In the genomic region with DNA sequence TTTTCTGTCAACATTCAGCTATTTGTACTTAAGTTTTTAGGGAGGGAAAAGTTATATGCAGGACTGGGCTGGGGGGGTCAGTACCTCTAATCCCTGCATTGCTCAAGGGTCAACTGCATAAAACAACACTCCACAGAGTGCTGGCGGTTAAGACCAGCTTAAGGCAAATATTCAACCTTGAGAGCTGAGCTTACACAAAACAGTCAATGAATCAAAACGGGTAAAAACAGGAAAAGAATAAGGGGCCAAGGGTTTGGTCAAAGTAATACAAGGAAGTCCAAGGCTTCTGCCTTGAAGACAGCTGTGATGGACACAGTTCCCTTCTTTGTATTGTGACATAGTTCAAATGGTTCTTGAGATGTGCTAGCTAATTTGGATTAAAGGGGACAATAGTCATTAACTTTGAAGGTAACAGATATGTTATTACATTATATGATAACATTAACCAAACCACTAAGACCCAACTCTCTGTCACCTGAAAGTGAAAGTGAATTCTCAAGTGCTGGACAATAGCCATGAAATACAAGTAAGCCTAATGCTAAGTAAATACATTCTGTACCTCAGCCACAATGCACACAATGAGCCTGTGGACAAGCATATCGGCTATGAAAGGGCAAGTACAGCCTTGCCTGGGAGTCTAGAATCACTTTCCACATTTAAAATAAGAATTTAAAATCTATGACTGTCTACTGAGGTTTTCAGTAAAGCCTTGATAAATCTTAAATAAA, we compare ENCODE assay signal across 1 cellular context.
TF ChIP-seq lines count a peak whose summit lies in the region.

No MANE protein-coding gene starts in this region.

TF ChIP-seq in GM12878, 131 proteins besides CTCF, POLR2A, EP300 and RAD21 (continued from another document):
- TF ChIP-seq ZBTB40 (IDR thresholded peaks at IDR 0.05; ENCODE audit: borderline replicate concordance) (no peak), FOXM1 (IDR thresholded peaks at IDR 0.05; ENCODE audit: low read depth, low read length) (no peak), NFIC (IDR thresholded peaks at IDR 0.05; ENCODE audit: low read depth, low read length) (no peak), MAX (IDR thresholded peaks at IDR 0.05; ENCODE audit: low read depth, low read length) (no peak), E2F8 (IDR thresholded peaks at IDR 0.05; ENCODE audit: low read depth, partially characterized antibody) (no peak), CHD2 (IDR thresholded peaks at IDR 0.05; ENCODE audit: borderline replicate concordance, low read depth, low read length) (no peak), SMARCA5 (IDR thresholded peaks at IDR 0.05) (no peak), ZBED1 (IDR thresholded peaks at IDR 0.05; ENCODE audit: borderline replicate concordance) (no peak), CREB1 (IDR thresholded peaks at IDR 0.05; ENCODE audit: low read depth) (no peak), ZBTB33 (IDR thresholded peaks at IDR 0.05) (no peak), PAX5 (IDR thresholded peaks at IDR 0.05; ENCODE audit: borderline replicate concordance, low read depth, low read length) (no peak), ATF3 (IDR thresholded peaks at IDR 0.05; ENCODE audit: borderline replicate concordance, extremely low read depth, low read depth, low read length) (no peak), SREBF2 (IDR thresholded peaks at IDR 0.05; ENCODE audit: low read length) (no peak)
- TF ChIP-seq, protein P1, sequence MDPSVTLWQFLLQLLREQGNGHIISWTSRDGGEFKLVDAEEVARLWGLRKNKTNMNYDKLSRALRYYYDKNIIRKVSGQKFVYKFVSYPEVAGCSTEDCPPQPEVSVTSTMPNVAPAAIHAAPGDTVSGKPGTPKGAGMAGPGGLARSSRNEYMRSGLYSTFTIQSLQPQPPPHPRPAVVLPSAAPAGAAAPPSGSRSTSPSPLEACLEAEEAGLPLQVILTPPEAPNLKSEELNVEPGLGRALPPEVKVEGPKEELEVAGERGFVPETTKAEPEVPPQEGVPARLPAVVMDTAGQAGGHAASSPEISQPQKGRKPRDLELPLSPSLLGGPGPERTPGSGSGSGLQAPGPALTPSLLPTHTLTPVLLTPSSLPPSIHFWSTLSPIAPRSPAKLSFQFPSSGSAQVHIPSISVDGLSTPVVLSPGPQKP (IDR thresholded peaks at IDR 0.05; ENCODE audit: low read depth, low read length), result no peak
